In the genomic region with DNA sequence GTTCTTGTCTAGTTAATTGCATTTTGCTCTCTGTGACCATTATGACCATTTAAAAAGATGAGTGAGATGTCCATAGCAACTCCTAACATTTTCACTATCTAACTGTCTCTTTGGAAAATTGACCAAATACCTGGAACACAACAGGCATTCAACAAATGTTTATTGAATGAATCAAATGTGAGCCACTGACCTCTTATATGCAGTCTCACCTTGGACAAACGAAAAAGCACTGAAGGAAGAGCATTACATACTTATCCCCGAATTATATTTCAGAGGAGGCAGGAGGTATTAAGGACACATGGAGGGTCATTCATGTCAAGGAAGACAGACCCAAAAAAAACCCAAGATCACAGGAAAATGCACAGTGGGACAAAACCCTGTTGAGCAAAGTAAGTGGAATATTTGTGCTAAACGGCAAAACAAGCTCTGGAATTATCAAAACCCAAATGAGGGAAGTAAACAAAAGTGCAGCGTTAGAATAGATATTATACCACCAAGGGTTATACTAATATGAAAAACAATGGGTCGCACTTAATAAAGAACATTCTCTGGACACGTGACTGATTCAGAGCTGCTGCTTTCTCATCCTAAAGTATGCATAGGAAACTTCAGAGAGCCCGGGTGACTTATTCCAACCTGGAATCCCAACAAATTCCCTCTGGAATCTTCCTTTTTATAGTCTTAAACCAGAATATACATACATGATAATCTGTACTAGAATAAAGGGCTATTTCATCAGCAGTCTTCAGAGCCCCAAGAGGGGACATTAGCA, we compare ENCODE assay signal across 1 cellular context.
TF ChIP-seq lines count a peak whose summit lies in the region.

No MANE protein-coding gene starts in this region.

TF ChIP-seq in GM23338, 12 proteins besides CTCF, POLR2A, EP300 and RAD21 (continued from another document):
- TF ChIP-seq, protein P1, sequence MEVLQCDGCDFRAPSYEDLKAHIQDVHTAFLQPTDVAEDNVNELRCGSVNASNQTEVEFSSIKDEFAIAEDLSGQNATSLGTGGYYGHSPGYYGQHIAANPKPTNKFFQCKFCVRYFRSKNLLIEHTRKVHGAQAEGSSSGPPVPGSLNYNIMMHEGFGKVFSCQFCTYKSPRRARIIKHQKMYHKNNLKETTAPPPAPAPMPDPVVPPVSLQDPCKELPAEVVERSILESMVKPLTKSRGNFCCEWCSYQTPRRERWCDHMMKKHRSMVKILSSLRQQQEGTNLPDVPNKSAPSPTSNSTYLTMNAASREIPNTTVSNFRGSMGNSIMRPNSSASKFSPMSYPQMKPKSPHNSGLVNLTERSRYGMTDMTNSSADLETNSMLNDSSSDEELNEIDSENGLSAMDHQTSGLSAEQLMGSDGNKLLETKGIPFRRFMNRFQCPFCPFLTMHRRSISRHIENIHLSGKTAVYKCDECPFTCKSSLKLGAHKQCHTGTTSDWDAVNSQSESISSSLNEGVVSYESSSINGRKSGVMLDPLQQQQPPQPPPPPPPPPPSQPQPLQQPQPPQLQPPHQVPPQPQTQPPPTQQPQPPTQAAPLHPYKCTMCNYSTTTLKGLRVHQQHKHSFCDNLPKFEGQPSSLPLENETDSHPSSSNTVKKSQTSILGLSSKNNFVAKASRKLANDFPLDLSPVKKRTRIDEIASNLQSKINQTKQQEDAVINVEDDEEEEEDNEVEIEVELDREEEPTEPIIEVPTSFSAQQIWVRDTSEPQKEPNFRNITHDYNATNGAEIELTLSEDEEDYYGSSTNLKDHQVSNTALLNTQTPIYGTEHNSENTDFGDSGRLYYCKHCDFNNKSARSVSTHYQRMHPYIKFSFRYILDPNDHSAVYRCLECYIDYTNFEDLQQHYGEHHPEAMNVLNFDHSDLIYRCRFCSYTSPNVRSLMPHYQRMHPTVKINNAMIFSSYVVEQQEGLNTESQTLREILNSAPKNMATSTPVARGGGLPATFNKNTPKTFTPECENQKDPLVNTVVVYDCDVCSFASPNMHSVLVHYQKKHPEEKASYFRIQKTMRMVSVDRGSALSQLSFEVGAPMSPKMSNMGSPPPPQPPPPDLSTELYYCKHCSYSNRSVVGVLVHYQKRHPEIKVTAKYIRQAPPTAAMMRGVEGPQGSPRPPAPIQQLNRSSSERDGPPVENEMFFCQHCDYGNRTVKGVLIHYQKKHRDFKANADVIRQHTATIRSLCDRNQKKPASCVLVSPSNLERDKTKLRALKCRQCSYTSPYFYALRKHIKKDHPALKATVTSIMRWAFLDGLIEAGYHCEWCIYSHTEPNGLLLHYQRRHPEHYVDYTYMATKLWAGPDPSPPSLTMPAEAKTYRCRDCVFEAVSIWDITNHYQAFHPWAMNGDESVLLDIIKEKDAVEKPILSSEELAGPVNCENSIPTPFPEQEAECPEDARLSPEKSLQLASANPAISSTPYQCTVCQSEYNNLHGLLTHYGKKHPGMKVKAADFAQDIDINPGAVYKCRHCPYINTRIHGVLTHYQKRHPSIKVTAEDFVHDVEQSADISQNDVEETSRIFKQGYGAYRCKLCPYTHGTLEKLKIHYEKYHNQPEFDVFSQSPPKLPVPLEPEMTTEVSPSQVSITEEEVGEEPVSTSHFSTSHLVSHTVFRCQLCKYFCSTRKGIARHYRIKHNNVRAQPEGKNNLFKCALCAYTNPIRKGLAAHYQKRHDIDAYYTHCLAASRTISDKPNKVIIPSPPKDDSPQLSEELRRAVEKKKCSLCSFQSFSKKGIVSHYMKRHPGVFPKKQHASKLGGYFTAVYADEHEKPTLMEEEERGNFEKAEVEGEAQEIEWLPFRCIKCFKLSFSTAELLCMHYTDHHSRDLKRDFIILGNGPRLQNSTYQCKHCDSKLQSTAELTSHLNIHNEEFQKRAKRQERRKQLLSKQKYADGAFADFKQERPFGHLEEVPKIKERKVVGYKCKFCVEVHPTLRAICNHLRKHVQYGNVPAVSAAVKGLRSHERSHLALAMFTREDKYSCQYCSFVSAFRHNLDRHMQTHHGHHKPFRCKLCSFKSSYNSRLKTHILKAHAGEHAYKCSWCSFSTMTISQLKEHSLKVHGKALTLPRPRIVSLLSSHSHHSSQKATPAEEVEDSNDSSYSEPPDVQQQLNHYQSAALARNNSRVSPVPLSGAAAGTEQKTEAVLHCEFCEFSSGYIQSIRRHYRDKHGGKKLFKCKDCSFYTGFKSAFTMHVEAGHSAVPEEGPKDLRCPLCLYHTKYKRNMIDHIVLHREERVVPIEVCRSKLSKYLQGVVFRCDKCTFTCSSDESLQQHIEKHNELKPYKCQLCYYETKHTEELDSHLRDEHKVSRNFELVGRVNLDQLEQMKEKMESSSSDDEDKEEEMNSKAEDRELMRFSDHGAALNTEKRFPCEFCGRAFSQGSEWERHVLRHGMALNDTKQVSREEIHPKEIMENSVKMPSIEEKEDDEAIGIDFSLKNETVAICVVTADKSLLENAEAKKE (CRISPR knock-in tag; IDR thresholded peaks at IDR 0.05), result no peak
- TF ChIP-seq EZH2 (IDR thresholded peaks at IDR 0.05; ENCODE audit: low read depth, unreplicated experiment) (no peak), EZH2phosphoT487 (IDR thresholded peaks at IDR 0.05; ENCODE audit: unreplicated experiment) (no peak)
